ENCODE assay signal across 13 cellular contexts in genomic region chr7:116315803-116316202, GRCh38.
DNase-seq lines count a peak whose midpoint lies in the region; ATAC-seq and TF ChIP-seq lines count a peak whose summit lies in the region.
"Had no signal": no experiment of that assay in that cellular context is flagged by ENCODE, and none has a peak within 500 bp of the region (broad histone marks: within the 10 kb centered on the region; RNA-seq: fewer than 3 reads in every experiment).

No MANE protein-coding gene starts in this region.

- H3K79me2 ChIP-seq in PC-9 (ENCODE audit: low read depth) (no peaks in the 10 kb centered on the region), neural progenitor cell (ENCODE audit: low read depth) (no peaks in the 10 kb centered on the region)

- H3K27ac ChIP-seq in PC-9: peak overlapping the region; percentile 88
- H3K27ac ChIP-seq in neural progenitor cell: no peak overlapping the region
- no peak overlapping the region for H3K27ac ChIP-seq in body of pancreas

- no peak overlapping the region for H3K4me3 ChIP-seq in PC-9
- no peak overlapping the region for H3K4me3 ChIP-seq in neural progenitor cell
- no peak overlapping the region for H3K4me3 ChIP-seq in body of pancreas

- CTCF ChIA-PET in PC-9 (lab: Charles Lee): interaction anchor here (0.6 kb wide), 1 partner anchor 32 kb away, joined by 4 read pairs; no protein-coding TSS in a partner anchor

- H2AFZ ChIP-seq in PC-9 (no peak overlapping the region; the same call in 1 of the 2 replicates), neural progenitor cell (replicated peaks) (peak overlapping the region; percentile 64)

- no peak for DNase-seq in PC-9
- no peak for DNase-seq in neural progenitor cell (ENCODE audit: low spot score)
- DNase-seq in NCI-H510A treated with DMSO at 0.1 percent for 48 hours (lab: John Stamatoyannopoulos, UW): no peak
- DNase-seq in T1000 (lab: John Stamatoyannopoulos, UW): no peak
- DNase-seq in AML-193 (lab: John Stamatoyannopoulos, UW): no peak
- no peak for DNase-seq in body of pancreas
- DNase-seq: activated T-cell treated with anti-CD3 and anti-CD28 coated beads, Interleukin-2, amount 50 U/mL, for 1 hour; erythroblast; H7; nephron progenitor cell; stimulated activated CD4-positive, alpha-beta T cell treated with anti-CD3 and anti-CD28 coated beads, Interleukin-2, amount 100 ng/mL, for 24 hours had no signal

- H3K27me3 Mint-ChIP-seq in neural progenitor cell (ENCODE audit: insufficient read depth, low read depth): no peaks in the 10 kb centered on the region

- H3K9ac ChIP-seq in neural progenitor cell: no peak overlapping the region

- no peak for TF ChIP-seq CTCF in PC-9 (conservative IDR thresholded peaks at IDR 0.05)
- no peak for TF ChIP-seq CTCF in neural progenitor cell (IDR thresholded peaks at IDR 0.05)
- no peak for TF ChIP-seq CTCF in body of pancreas (IDR thresholded peaks at IDR 0.05)

- peaks cover 31% of the 10 kb centered on the region for H3K4me1 ChIP-seq in PC-9 (replicated peaks; ENCODE audit: insufficient read depth)
- peaks cover 24% of the 10 kb centered on the region for H3K4me1 ChIP-seq in neural progenitor cell
- peaks cover 16% of the 10 kb centered on the region for H3K4me1 ChIP-seq in body of pancreas

- H3K9me3 ChIP-seq in PC-9 (ENCODE audit: insufficient read depth, low read depth) (peaks cover 6% of the 10 kb centered on the region; the same call in 1 of the 2 replicates), neural progenitor cell (ENCODE audit: low read depth) (no peaks in the 10 kb centered on the region), body of pancreas (no peaks in the 10 kb centered on the region)

- H3F3A ChIP-seq in PC-9 (ENCODE audit: insufficient read depth, low read depth) (peaks cover 25% of the 10 kb centered on the region), neural progenitor cell (ENCODE audit: low read depth) (peaks cover 11% of the 10 kb centered on the region)

- 76 to 92% methylated on average over 3 of the region's 3 CpGs for WGBS in body of pancreas, 2 donors

- no peaks in the 10 kb centered on the region for H3K9me3 Mint-ChIP-seq in neural progenitor cell

- H3K36me3 ChIP-seq in PC-9 (ENCODE audit: low read depth): no peaks in the 10 kb centered on the region
- H3K36me3 ChIP-seq in neural progenitor cell: no peaks in the 10 kb centered on the region
- no peaks in the 10 kb centered on the region for H3K36me3 ChIP-seq in body of pancreas (replicated peaks in 1 of 2; ENCODE audit: insufficient read depth in 1 of 2, low read depth in 2 of 2)

- intact Hi-C loops in PC-9 (cut with micrococcal nuclease; ENCODE audit: unreplicated experiment): loop anchor here (2.0 to 5.0 kb wide), 3 partner anchors 141 to 376 kb away; no protein-coding TSS in a partner anchor
- intact Hi-C loops in body of pancreas (cut with DNase I): no loop called here

- H3K4me2 ChIP-seq in PC-9 (peak overlapping the region; percentile 73; the same call in 1 of the 2 replicates), neural progenitor cell (peak overlapping the region; percentile 24)

- H3K4me3 Mint-ChIP-seq in neural progenitor cell: no peak overlapping the region
- H3K4me3 Mint-ChIP-seq: nephron progenitor cell had no signal

- H3K27ac Mint-ChIP-seq in neural progenitor cell: no peak overlapping the region
- H3K27ac Mint-ChIP-seq: nephron progenitor cell had no signal

- no peaks in the 10 kb centered on the region for H3K36me3 Mint-ChIP-seq in neural progenitor cell

- POLR2A ChIA-PET in PC-9 (lab: Charles Lee; ENCODE audit: unreplicated experiment): interaction anchor here (0.6 to 1.5 kb wide), 2 partner anchors 28 to 128 kb away, joined by 8 to 13 read pairs; no protein-coding TSS in a partner anchor

- H3K4me1 Mint-ChIP-seq in neural progenitor cell: peaks cover 25% of the 10 kb centered on the region

- TF ChIP-seq POLR2A in body of pancreas (IDR thresholded peaks at IDR 0.05): no peak

- H3K9me2 ChIP-seq in PC-9 (ENCODE audit: insufficient read depth): no peaks in the 10 kb centered on the region

- H4K20me1 ChIP-seq in PC-9 (ENCODE audit: insufficient read depth) (no peaks in the 10 kb centered on the region), neural progenitor cell (ENCODE audit: low read depth) (no peaks in the 10 kb centered on the region)

- BruUV-seq in PC-9 (replicated peaks; lab: Mats Ljungman, UMichigan): TSS peak; percentile 39

- peak; percentile 31 for ATAC-seq in GM18861 (IDR thresholded peaks at IDR 0.05; ENCODE audit: unreplicated experiment)
- ATAC-seq in GM21717 (IDR thresholded peaks at IDR 0.05; ENCODE audit: unreplicated experiment): peak; percentile 32
- no peak for ATAC-seq in body of pancreas

- H3K27me3 ChIP-seq in PC-9 (ENCODE audit: insufficient read depth, low read depth) (no peaks in the 10 kb centered on the region), neural progenitor cell (no peaks in the 10 kb centered on the region), body of pancreas (no peaks in the 10 kb centered on the region)
